ENCODE assay signal across 1 cellular context in the genomic region with DNA sequence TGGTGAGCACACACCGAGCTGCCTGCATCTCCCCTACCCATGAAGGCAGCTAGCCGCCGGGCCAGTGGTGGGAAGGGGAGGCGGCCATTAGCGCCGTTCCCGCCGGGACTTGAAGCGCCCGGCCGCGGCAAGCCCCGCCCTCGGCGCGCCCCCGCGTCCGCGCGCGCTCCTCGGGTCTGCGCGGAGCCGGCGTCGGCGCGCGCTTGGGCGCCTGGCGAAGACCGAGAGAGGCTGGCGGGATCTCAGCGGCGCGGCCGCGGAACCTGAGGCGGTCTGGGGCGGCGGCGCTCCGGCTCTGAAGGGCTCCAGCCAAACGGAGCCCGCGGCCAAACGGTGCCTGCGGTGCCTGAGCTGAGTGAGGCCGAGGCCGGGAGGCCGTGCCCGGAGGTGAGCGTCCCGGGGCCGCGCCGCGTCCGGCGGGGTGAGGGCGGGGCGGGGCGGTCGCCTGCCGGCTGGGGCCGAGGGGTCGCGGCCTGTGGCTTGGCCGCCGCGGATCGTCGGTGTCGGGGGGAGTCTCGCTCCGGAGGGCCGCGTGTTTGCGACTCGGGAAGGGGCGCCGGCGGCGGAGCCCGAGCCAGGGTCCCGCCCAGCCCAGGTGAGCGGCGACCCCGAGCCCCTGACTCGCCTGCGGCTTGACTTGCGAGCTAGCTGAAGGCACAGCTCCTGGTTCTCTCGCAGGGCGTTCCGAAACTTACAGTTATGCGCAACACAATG.
TF ChIP-seq lines count a peak whose summit lies in the region.

A gene with protein sequence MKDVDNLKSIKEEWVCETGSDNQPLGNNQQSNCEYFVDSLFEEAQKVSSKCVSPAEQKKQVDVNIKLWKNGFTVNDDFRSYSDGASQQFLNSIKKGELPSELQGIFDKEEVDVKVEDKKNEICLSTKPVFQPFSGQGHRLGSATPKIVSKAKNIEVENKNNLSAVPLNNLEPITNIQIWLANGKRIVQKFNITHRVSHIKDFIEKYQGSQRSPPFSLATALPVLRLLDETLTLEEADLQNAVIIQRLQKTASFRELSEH (plus strand): TSS at position 202 of the 714 bp plus-strand sequence. CDS start 17,852 bp downstream, outside the sequence.

TF ChIP-seq in HCT116, 20 proteins besides CTCF, POLR2A, EP300 and RAD21:
- no peak for TF ChIP-seq CEBPB (IDR thresholded peaks at IDR 0.05; ENCODE audit: low read depth)
- no peak for TF ChIP-seq ZNF274 (IDR thresholded peaks at IDR 0.05; ENCODE audit: low read depth, low read length)
- TF ChIP-seq, protein P1, sequence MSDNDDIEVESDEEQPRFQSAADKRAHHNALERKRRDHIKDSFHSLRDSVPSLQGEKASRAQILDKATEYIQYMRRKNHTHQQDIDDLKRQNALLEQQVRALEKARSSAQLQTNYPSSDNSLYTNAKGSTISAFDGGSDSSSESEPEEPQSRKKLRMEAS (IDR thresholded peaks at IDR 0.05) = peak; percentile 43; the same call in 1 of the 2 replicates
- peak; percentile 87 for TF ChIP-seq YY1 (IDR thresholded peaks at IDR 0.05; ENCODE audit: extremely low read depth, insufficient replicate concordance, low read depth, low read length)
- TF ChIP-seq EZH2phosphoT487 (IDR thresholded peaks at IDR 0.05; ENCODE audit: borderline replicate concordance) = no peak
- TF ChIP-seq EZH2 (IDR thresholded peaks at IDR 0.05) = no peak
- TF ChIP-seq POLR2AphosphoS5 (IDR thresholded peaks at IDR 0.05; ENCODE audit: low read depth, low read length) = peak; percentile 85
- TF ChIP-seq, protein P2, sequence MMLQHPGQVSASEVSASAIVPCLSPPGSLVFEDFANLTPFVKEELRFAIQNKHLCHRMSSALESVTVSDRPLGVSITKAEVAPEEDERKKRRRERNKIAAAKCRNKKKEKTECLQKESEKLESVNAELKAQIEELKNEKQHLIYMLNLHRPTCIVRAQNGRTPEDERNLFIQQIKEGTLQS (IDR thresholded peaks at IDR 0.05) = no peak
- TF ChIP-seq, protein P3, sequence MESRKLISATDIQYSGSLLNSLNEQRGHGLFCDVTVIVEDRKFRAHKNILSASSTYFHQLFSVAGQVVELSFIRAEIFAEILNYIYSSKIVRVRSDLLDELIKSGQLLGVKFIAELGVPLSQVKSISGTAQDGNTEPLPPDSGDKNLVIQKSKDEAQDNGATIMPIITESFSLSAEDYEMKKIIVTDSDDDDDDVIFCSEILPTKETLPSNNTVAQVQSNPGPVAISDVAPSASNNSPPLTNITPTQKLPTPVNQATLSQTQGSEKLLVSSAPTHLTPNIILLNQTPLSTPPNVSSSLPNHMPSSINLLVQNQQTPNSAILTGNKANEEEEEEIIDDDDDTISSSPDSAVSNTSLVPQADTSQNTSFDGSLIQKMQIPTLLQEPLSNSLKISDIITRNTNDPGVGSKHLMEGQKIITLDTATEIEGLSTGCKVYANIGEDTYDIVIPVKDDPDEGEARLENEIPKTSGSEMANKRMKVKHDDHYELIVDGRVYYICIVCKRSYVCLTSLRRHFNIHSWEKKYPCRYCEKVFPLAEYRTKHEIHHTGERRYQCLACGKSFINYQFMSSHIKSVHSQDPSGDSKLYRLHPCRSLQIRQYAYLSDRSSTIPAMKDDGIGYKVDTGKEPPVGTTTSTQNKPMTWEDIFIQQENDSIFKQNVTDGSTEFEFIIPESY (IDR thresholded peaks at IDR 0.05; ENCODE audit: extremely low read depth, insufficient replicate concordance, low read length) = no peak
- no peak for TF ChIP-seq JUND (IDR thresholded peaks at IDR 0.05)
- TF ChIP-seq FOSL1 (IDR thresholded peaks at IDR 0.05; ENCODE audit: low read depth) = no peak
- peak; percentile 89 for TF ChIP-seq ZFX (IDR thresholded peaks at IDR 0.05)
- TF ChIP-seq SIN3A (IDR thresholded peaks at IDR 0.05; ENCODE audit: low read depth) = peak; percentile 51; the same call in 1 of the 2 replicates
- 0 out of 2 replicates have a peak, but pooled peaks have one; percentile 12 for TF ChIP-seq EGR1 (IDR thresholded peaks at IDR 0.05; ENCODE audit: low read depth)
